ENCODE assay signal across 8 cellular contexts in genomic region chr17:35795007-35795870, GRCh38. TPM values are rescaled to one million over a fixed set of nuclear protein-coding genes. Genes with fewer than 3 reads are reported as not detected.
DNase-seq lines count a peak whose midpoint lies in the region; ATAC-seq and TF ChIP-seq lines count a peak whose summit lies in the region.

MMP28 (minus strand) TSS chr17:35795641; CDS start chr17:35795377, 264 bp downstream.

- WGBS in esophagus muscularis mucosa = under 1% methylated on average over 36 of the region's 89 CpGs

- peak within 1 kb of the TSS; percentile 76 for H3K4me3 Mint-ChIP-seq in Caco-2 (ENCODE audit: unreplicated experiment)
- peak within 1 kb of the TSS; percentile 79 to 90 (median 85) for H3K4me3 Mint-ChIP-seq in naive thymus-derived CD4-positive, alpha-beta T cell

- no peak for TF ChIP-seq EP300 in esophagus muscularis mucosa (IDR thresholded peaks at IDR 0.05)

- no peaks in the 10 kb centered on the region for H3K36me3 Mint-ChIP-seq in Caco-2 (ENCODE audit: insufficient read depth, unreplicated experiment)
- no peaks in the 10 kb centered on the region for H3K36me3 Mint-ChIP-seq in naive thymus-derived CD4-positive, alpha-beta T cell

- DNase-seq in Caco-2 (peak in 1 of 2 experiments; percentile 54), NCI-H1105 treated with DMSO at 0.1 percent for 48 hours (lab: John Stamatoyannopoulos, UW) (peak; percentile 54), activated T-cell treated with anti-CD3 and anti-CD28 coated beads for 48 hours (ENCODE audit: low read depth) (peak; percentile 35), esophagus muscularis mucosa (ENCODE audit: extremely low spot score) (peak; percentile 89), upper lobe of right lung (peak; percentile 88), DMS114 treated with DMSO at 0.1 percent for 48 hours (lab: John Stamatoyannopoulos, UW; ENCODE audit: unreplicated experiment) (no peak), HuH-7.5 (ENCODE audit: low spot score) (no peak)
- peak; percentile 20 to 68 (median 39) for DNase-seq in naive thymus-derived CD4-positive, alpha-beta T cell

- TF ChIP-seq CTCF in Caco-2 (IDR thresholded peaks at IDR 0.05; ENCODE audit: insufficient read depth in 1 of 2, low read depth in 1 of 2, low read length in 1 of 2, severe bottlenecking in 1 of 2, unreplicated experiment in 1 of 2) (no peak), esophagus muscularis mucosa (IDR thresholded peaks at IDR 0.05) (no peak), upper lobe of right lung (IDR thresholded peaks at IDR 0.05) (no peak)

- BruUV-seq in Caco-2 (replicated peaks; lab: Mats Ljungman, UMichigan) = no TSS peak

- H3K4me3 ChIP-seq in Caco-2 (ENCODE audit: low read depth, low read length) (peak within 1 kb of the TSS; percentile 44), esophagus muscularis mucosa (peak within 1 kb of the TSS; percentile 71 to 89 (median 80)), upper lobe of right lung (peak within 1 kb of the TSS; percentile 64)
- H3K4me3 ChIP-seq in naive thymus-derived CD4-positive, alpha-beta T cell (ENCODE audit: low read length) = peak within 1 kb of the TSS; percentile 33

- H3K27ac ChIP-seq in esophagus muscularis mucosa (replicated peaks in 1 of 4) = peak within 1 kb of the TSS; percentile 80 to 88 (median 84)
- H3K27ac ChIP-seq in naive thymus-derived CD4-positive, alpha-beta T cell (ENCODE audit: low read depth, low read length) = peak within 1 kb of the TSS; percentile 4
- peak within 1 kb of the TSS; percentile 74 for H3K27ac ChIP-seq in upper lobe of right lung

- H3K36me3 ChIP-seq in Caco-2 (ENCODE audit: control insufficient read depth, insufficient read depth, low read length) = no peaks in the 10 kb centered on the region; the same call in 1 of the 2 replicates
- no peaks in the 10 kb centered on the region for H3K36me3 ChIP-seq in esophagus muscularis mucosa
- no peaks in the 10 kb centered on the region for H3K36me3 ChIP-seq in naive thymus-derived CD4-positive, alpha-beta T cell (ENCODE audit: control insufficient read depth in 2 of 3, insufficient read depth in 3 of 3, low read length in 3 of 3)
- H3K36me3 ChIP-seq in upper lobe of right lung = no peaks in the 10 kb centered on the region

- no peak for TF ChIP-seq POLR2A in esophagus muscularis mucosa (IDR thresholded peaks at IDR 0.05; ENCODE audit: low read depth)

- CTCF ChIA-PET in Caco-2 (lab: Charles Lee) = interaction anchor here (3.2 kb wide), 1 partner anchor 31 kb away, joined by 16 read pairs; no protein-coding TSS in a partner anchor
- CTCF ChIA-PET in naive thymus-derived CD4-positive, alpha-beta T cell (lab: Charles Lee) = interaction anchor here (0.9 to 7.1 kb wide), 6 partner anchors 9 to 33 kb away, joined by 3 to 41 read pairs (median 4); partner anchors contain the start of gene TAF15

- intact Hi-C loops in Caco-2 (cut with micrococcal nuclease; ENCODE audit: unreplicated experiment) (no loop called here), esophagus muscularis mucosa (cut with DNase I) (no loop called here), upper lobe of right lung (cut with DNase I) (no loop called here)
- intact Hi-C loops in naive thymus-derived CD4-positive, alpha-beta T cell (cut with micrococcal nuclease) = loop anchor here in 1 of 2 donors (1.0 kb wide), 2 partner anchors 9 to 14 kb away; partner anchors contain the start of gene TAF15

- peak; percentile 81 for ATAC-seq in naive thymus-derived CD4-positive, alpha-beta T cell
- ATAC-seq in upper lobe of right lung = peak; percentile 88

- H3K9me3 ChIP-seq in Caco-2 (no peaks in the 10 kb centered on the region), esophagus muscularis mucosa (no peaks in the 10 kb centered on the region), upper lobe of right lung (no peaks in the 10 kb centered on the region)
- H3K9me3 ChIP-seq in naive thymus-derived CD4-positive, alpha-beta T cell (ENCODE audit: control insufficient read depth in 2 of 3, low read length in 3 of 3) = no peaks in the 10 kb centered on the region

- H3K4me1 ChIP-seq in Caco-2 (no peaks in the 10 kb centered on the region), esophagus muscularis mucosa (peaks cover 30 to 88% (median 81%) of the 10 kb centered on the region in 4 donors), upper lobe of right lung (peaks cover 23% of the 10 kb centered on the region)
- H3K4me1 ChIP-seq in naive thymus-derived CD4-positive, alpha-beta T cell (ENCODE audit: control insufficient read depth in 2 of 2, insufficient read depth in 2 of 2, low read length in 2 of 2) = peaks cover 4 to 21% of the 10 kb centered on the region in 2 donors

- H3K27ac Mint-ChIP-seq in Caco-2 (ENCODE audit: unreplicated experiment) = no peak within 1 kb of the TSS
- H3K27ac Mint-ChIP-seq in naive thymus-derived CD4-positive, alpha-beta T cell = peak within 1 kb of the TSS in 8 of 9 donors; percentile 6 to 84 (median 49)

- peaks cover 38% of the 10 kb centered on the region for H3K27me3 Mint-ChIP-seq in Caco-2 (ENCODE audit: insufficient read depth, unreplicated experiment)
- H3K27me3 Mint-ChIP-seq in naive thymus-derived CD4-positive, alpha-beta T cell = peaks cover 0 to 87% (median 22%) of the 10 kb centered on the region in 5 donors

- no peaks in the 10 kb centered on the region for H3K9me3 Mint-ChIP-seq in Caco-2 (ENCODE audit: unreplicated experiment)
- H3K9me3 Mint-ChIP-seq in naive thymus-derived CD4-positive, alpha-beta T cell = peaks cover 0 to 3% (median 0%) of the 10 kb centered on the region in 11 donors

- peaks cover 8% of the 10 kb centered on the region for H3K27me3 ChIP-seq in Caco-2 (replicated peaks; ENCODE audit: control insufficient read depth, insufficient read depth, low read length)
- H3K27me3 ChIP-seq in esophagus muscularis mucosa = peaks cover 0 to 3% (median 0%) of the 10 kb centered on the region in 4 donors
- H3K27me3 ChIP-seq in naive thymus-derived CD4-positive, alpha-beta T cell (ENCODE audit: control insufficient read depth in 2 of 2, insufficient read depth in 2 of 2, low read length in 2 of 2) = no peaks in the 10 kb centered on the region
- H3K27me3 ChIP-seq in upper lobe of right lung = peaks cover 11% of the 10 kb centered on the region

- POLR2A ChIA-PET in Caco-2 (lab: Charles Lee) = interaction anchor here (1.0 to 1.2 kb wide), 2 partner anchors 14 to 31 kb away, joined by 3 to 5 read pairs; partner anchors contain the start of gene TAF15
- POLR2A ChIA-PET in naive thymus-derived CD4-positive, alpha-beta T cell (lab: Charles Lee) = interaction anchor here (0.5 to 6.0 kb wide), 5 partner anchors 14 to 110 kb away, joined by 3 to 34 read pairs (median 3); partner anchors contain the start of gene TAF15

- H3K4me1 Mint-ChIP-seq in Caco-2 (ENCODE audit: low read depth, unreplicated experiment) = no peaks in the 10 kb centered on the region
- H3K4me1 Mint-ChIP-seq in naive thymus-derived CD4-positive, alpha-beta T cell = peaks cover 7 to 66% (median 45%) of the 10 kb centered on the region in 7 donors

RNA-seq across cellular contexts. Expression of gene MMP28, which starts in this region (rescaled TPM):
- not detected in 2 replicates for total RNA-seq in Caco-2 (2022)
- 100 to 1,000 TPM in 2 of 4 donors, 10 to 100 TPM in 2; 75.5 to 150 (median 116) TPM for total RNA-seq in esophagus muscularis mucosa
- 10 to 100 TPM in 3 of 5 experiments, 1 to 10 TPM in 1, not detected in 1; 2.9 to 15.1 (median 14.0) TPM for total RNA-seq in naive thymus-derived CD4-positive, alpha-beta T cell
- 10 to 100 TPM; 19.7 to 33.1 TPM for polyA plus RNA-seq in naive thymus-derived CD4-positive, alpha-beta T cell
- total RNA-seq in upper lobe of right lung = 55.6 TPM

Comparison
In these comparisons a context has a peak if more than half of its experiments do, and no peak if none do; other contexts are left out.
1. DNase-seq: peak in NCI-H1105 treated with DMSO at 0.1 percent for 48 hours (single experiment), activated T-cell treated with anti-CD3 and anti-CD28 coated beads for 48 hours (single experiment), esophagus muscularis mucosa (single experiment), naive thymus-derived CD4-positive, alpha-beta T cell (9 of 9) and upper lobe of right lung (single experiment); none in DMS114 treated with DMSO at 0.1 percent for 48 hours (single experiment) and HuH-7.5 (single experiment).
2. H3K27ac ChIP-seq: peak in every context shown above with its lines; median percentile 84 in esophagus muscularis mucosa; 74 in upper lobe of right lung; 4 in naive thymus-derived CD4-positive, alpha-beta T cell.
3. Peak in every context shown above with its lines, with median percentiles within 50 percentile points of each other: H3K4me3 ChIP-seq.